ENCODE assay signal across 25 cellular contexts in the genomic region with DNA sequence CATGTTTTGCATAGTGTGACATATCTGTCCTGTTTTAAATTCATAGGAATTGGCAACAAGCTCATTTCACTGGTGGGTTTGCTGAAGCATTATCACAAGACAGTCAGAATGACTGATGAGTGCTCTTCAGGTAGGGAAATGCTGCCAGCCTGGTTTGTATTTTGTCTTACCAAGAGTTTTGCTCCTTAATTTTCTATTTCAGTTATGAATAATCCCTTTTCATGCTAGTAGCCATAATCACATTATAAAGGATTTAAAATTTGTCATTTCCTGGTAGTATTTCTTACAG.
"Had no signal": no experiment of that assay in that cellular context is flagged by ENCODE, and none has a peak within 500 bp of the region (broad histone marks: within the 10 kb centered on the region; RNA-seq: fewer than 3 reads in every experiment).

No MANE protein-coding gene starts in this region.

- H3K4me2 ChIP-seq: KMS-11 had no signal

- H3K36me3 ChIP-seq: adrenal gland, breast epithelium, Peyer's patch, WERI-Rb-1 had no signal

- H3K27ac ChIP-seq: adrenal gland, KMS-11, Peyer's patch, RWPE1, WERI-Rb-1 had no signal

- DNase-seq: activated CD4-positive, alpha-beta T cell treated with anti-CD3 and anti-CD28 coated beads for 36 hours; activated CD8-positive, alpha-beta memory T cell treated with anti-CD3 and anti-CD28 coated beads, Interleukin-2, amount 50 U/mL, for 48 hours; activated CD8-positive, alpha-beta T cell treated with anti-CD3 and anti-CD28 coated beads, Interleukin-2, amount 10 ng/mL, durations not matched to agents 7 days and 5 days; activated naive CD4-positive, alpha-beta T cell treated with anti-CD3 and anti-CD28 coated beads, Interleukin-2, amount 50 U/mL, for 16 hours; activated naive CD8-positive, alpha-beta T cell treated with anti-CD3 and anti-CD28 coated beads, Interleukin-2, amount 10 ng/mL, durations not matched to agents 7 days and 5 days; activated T-cell treated with anti-CD3 and anti-CD28 coated beads, Interleukin-2, amount 50 U/mL, for 1 hour; adrenal gland; anterior cingulate cortex; central memory CD4-positive, alpha-beta T cell; MV-4-11; NCI-H1092 treated with DMSO at 0.1 percent for 48 hours; NCI-H1417 treated with DMSO at 0.1 percent for 48 hours; NCI-H1694; NCI-H2081; NCI-H510A treated with DMSO at 0.1 percent for 48 hours; NCI-H69; NK-92 treated with Interleukin-12 subunit alpha and Interleukin-12 subunit beta, amount 100 ng/mL, for 24 hours; OCI-M1; Peyer's patch; Right ventricle myocardium superior; T-helper 1 cell; WERI-Rb-1 had no signal

- H3K9me3 ChIP-seq: adrenal gland, breast epithelium, Peyer's patch had no signal

- H3K27ac Mint-ChIP-seq: activated CD4-positive, alpha-beta T cell treated with anti-CD3 and anti-CD28 coated beads for 36 hours; activated CD8-positive, alpha-beta T cell treated with anti-CD3 and anti-CD28 coated beads, Interleukin-2, amount 10 ng/mL, durations not matched to agents 7 days and 5 days; activated naive CD8-positive, alpha-beta T cell treated with anti-CD3 and anti-CD28 coated beads, Interleukin-2, amount 10 ng/mL, durations not matched to agents 7 days and 5 days had no signal

- H3K36me3 Mint-ChIP-seq: activated naive CD8-positive, alpha-beta T cell treated with anti-CD3 and anti-CD28 coated beads, Interleukin-2, amount 10 ng/mL, durations not matched to agents 7 days and 5 days had no signal

- H3K4me3 ChIP-seq: adrenal gland, breast epithelium, Peyer's patch had no signal

- H3K4me1 Mint-ChIP-seq: activated CD4-positive, alpha-beta T cell treated with anti-CD3 and anti-CD28 coated beads for 36 hours; activated naive CD8-positive, alpha-beta T cell treated with anti-CD3 and anti-CD28 coated beads, Interleukin-2, amount 10 ng/mL, durations not matched to agents 7 days and 5 days had no signal

- H3K4me1 ChIP-seq: adrenal gland, breast epithelium had no signal

- H3K9ac ChIP-seq: KMS-11 had no signal

- H3K27me3 ChIP-seq: adrenal gland, breast epithelium, Peyer's patch had no signal

- ATAC-seq: activated CD4-positive, alpha-beta T cell treated with anti-CD3 and anti-CD28 coated beads for 36 hours; activated CD8-positive, alpha-beta T cell treated with anti-CD3 and anti-CD28 coated beads, Interleukin-2, amount 10 ng/mL, durations not matched to agents 7 days and 5 days had no signal

- H3K9me3 Mint-ChIP-seq: activated naive CD8-positive, alpha-beta T cell treated with anti-CD3 and anti-CD28 coated beads, Interleukin-2, amount 10 ng/mL, durations not matched to agents 7 days and 5 days had no signal

- H3K27me3 Mint-ChIP-seq: activated CD4-positive, alpha-beta T cell treated with anti-CD3 and anti-CD28 coated beads for 36 hours; activated naive CD8-positive, alpha-beta T cell treated with anti-CD3 and anti-CD28 coated beads, Interleukin-2, amount 10 ng/mL, durations not matched to agents 7 days and 5 days had no signal

- H3K4me3 Mint-ChIP-seq: activated CD4-positive, alpha-beta T cell treated with anti-CD3 and anti-CD28 coated beads for 36 hours; activated CD8-positive, alpha-beta T cell treated with anti-CD3 and anti-CD28 coated beads, Interleukin-2, amount 10 ng/mL, durations not matched to agents 7 days and 5 days; activated naive CD8-positive, alpha-beta T cell treated with anti-CD3 and anti-CD28 coated beads, Interleukin-2, amount 10 ng/mL, durations not matched to agents 7 days and 5 days had no signal
